In genomic region chr3:23969393-23969792, GRCh38 we compare ENCODE assay signal across 29 cellular contexts.
"Had no signal": no experiment of that assay in that cellular context is flagged by ENCODE, and none has a peak within 500 bp of the region (broad histone marks: within the 10 kb centered on the region; RNA-seq: fewer than 3 reads in every experiment).

No MANE protein-coding gene starts in this region.

- H3K9me3 Mint-ChIP-seq: activated B cell treated with CpG ODN at 0.5 μM for 24 hours; activated CD4-positive, alpha-beta memory T cell treated with anti-CD3 and anti-CD28 coated beads for 36 hours; activated CD4-positive, alpha-beta T cell treated with anti-CD3 and anti-CD28 coated beads, Interleukin-2, amount 10 ng/mL, durations not matched to agents 24 days and 14 days; activated naive CD4-positive, alpha-beta T cell treated with anti-CD3 and anti-CD28 coated beads, Interleukin-2, amount 50 U/mL, for 24 hours; activated naive CD8-positive, alpha-beta T cell treated with anti-CD3 and anti-CD28 coated beads for 36 hours; activated naive CD8-positive, alpha-beta T cell treated with anti-CD3 and anti-CD28 coated beads, Interleukin-2, amount 50 U/mL, for 24 hours; activated T-helper 1 cell treated with anti-CD3 and anti-CD28 coated beads, Interleukin-12 subunit alpha, Interleukin-12 subunit beta, Interleukin-2, Interleukin-4 antibody, amounts not matched to agents 30 ng/mL and 10 ng/mL and 1 ng/mL, durations not matched to agents 14 hours and 24 hours and 36 hours; T-cell; T-helper 1 cell treated with Interleukin-12 subunit alpha and Interleukin-12 subunit beta and Interleukin-4 antibody, amounts not matched to agents 30 μg/mL and 1 μg/mL, for 36 hours; T-helper 2 cell treated with Interferon-gamma antibody and Interleukin-4, amounts not matched to agents 5 μg/mL and 100 μg/mL, for 36 hours had no signal

- H3K4me3 Mint-ChIP-seq: activated B cell treated with CpG ODN at 0.5 μM for 24 hours; activated CD4-positive, alpha-beta memory T cell treated with anti-CD3 and anti-CD28 coated beads for 36 hours; activated CD4-positive, alpha-beta T cell treated with anti-CD3 and anti-CD28 coated beads, Interleukin-2, amount 10 ng/mL, durations not matched to agents 24 days and 14 days; activated CD8-positive, alpha-beta memory T cell treated with anti-CD3 and anti-CD28 coated beads, Interleukin-2, amount 10 ng/mL, durations not matched to agents 7 days and 5 days; activated CD8-positive, alpha-beta T cell treated with anti-CD3 and anti-CD28 coated beads, Interleukin-2, amount 10 ng/mL, durations not matched to agents 7 days and 5 days; activated naive CD4-positive, alpha-beta T cell treated with anti-CD3 and anti-CD28 coated beads, Interleukin-2, amount 50 U/mL, for 24 hours; activated naive CD8-positive, alpha-beta T cell treated with anti-CD3 and anti-CD28 coated beads for 36 hours; activated naive CD8-positive, alpha-beta T cell treated with anti-CD3 and anti-CD28 coated beads, Interleukin-2, amount 50 U/mL, for 24 hours; activated T-helper 1 cell treated with anti-CD3 and anti-CD28 coated beads, Interleukin-12 subunit alpha, Interleukin-12 subunit beta, Interleukin-2, Interleukin-4 antibody, amounts not matched to agents 30 ng/mL and 10 ng/mL and 1 ng/mL, durations not matched to agents 14 hours and 24 hours and 36 hours; T-cell; T-helper 1 cell treated with Interleukin-12 subunit alpha and Interleukin-12 subunit beta and Interleukin-4 antibody, amounts not matched to agents 30 μg/mL and 1 μg/mL, for 36 hours; T-helper 2 cell treated with Interferon-gamma antibody and Interleukin-4, amounts not matched to agents 5 μg/mL and 100 μg/mL, for 36 hours had no signal

- DNase-seq: activated B cell treated with CpG ODN at 0.5 μM for 24 hours; activated CD4-positive, alpha-beta memory T cell treated with anti-CD3 and anti-CD28 coated beads for 36 hours; activated CD4-positive, alpha-beta T cell treated with anti-CD3 and anti-CD28 coated beads, Interleukin-2, amount 10 ng/mL, durations not matched to agents 24 days and 14 days; activated CD8-positive, alpha-beta memory T cell treated with anti-CD3 and anti-CD28 coated beads, Interleukin-2, amount 10 ng/mL, durations not matched to agents 7 days and 5 days; activated CD8-positive, alpha-beta memory T cell treated with anti-CD3 and anti-CD28 coated beads, Interleukin-2, amount 50 U/mL, for 4 hours; activated CD8-positive, alpha-beta T cell treated with anti-CD3 and anti-CD28 coated beads, Interleukin-2, amount 10 ng/mL, durations not matched to agents 7 days and 5 days; activated gamma-delta T cell; activated naive CD4-positive, alpha-beta T cell; activated naive CD8-positive, alpha-beta T cell treated with anti-CD3 and anti-CD28 coated beads for 36 hours; activated naive CD8-positive, alpha-beta T cell treated with anti-CD3 and anti-CD28 coated beads, Interleukin-2, amount 50 U/mL, for 24 hours; activated T-cell treated with anti-CD3 and anti-CD28 coated beads, Interleukin-2, amount 50 U/mL, for 1 hour; activated T-cell treated with anti-CD3 and anti-CD28 coated beads, Interleukin-2, amount 50 U/mL, for 48 hours; adrenal gland; brain microvascular endothelial cell; caudate nucleus; colonic mucosa; effector CD8-positive, alpha-beta T cell; esophagus squamous epithelium; foreskin melanocyte; head of caudate nucleus; SW 1271; T-cell; T1000; WERI-Rb-1 had no signal

- H3K27ac Mint-ChIP-seq: activated B cell treated with CpG ODN at 0.5 μM for 24 hours; activated CD4-positive, alpha-beta memory T cell treated with anti-CD3 and anti-CD28 coated beads for 36 hours; activated CD4-positive, alpha-beta T cell treated with anti-CD3 and anti-CD28 coated beads, Interleukin-2, amount 10 ng/mL, durations not matched to agents 24 days and 14 days; activated CD8-positive, alpha-beta memory T cell treated with anti-CD3 and anti-CD28 coated beads, Interleukin-2, amount 10 ng/mL, durations not matched to agents 7 days and 5 days; activated CD8-positive, alpha-beta T cell treated with anti-CD3 and anti-CD28 coated beads, Interleukin-2, amount 10 ng/mL, durations not matched to agents 7 days and 5 days; activated naive CD4-positive, alpha-beta T cell treated with anti-CD3 and anti-CD28 coated beads, Interleukin-2, amount 50 U/mL, for 24 hours; activated naive CD8-positive, alpha-beta T cell treated with anti-CD3 and anti-CD28 coated beads for 36 hours; activated naive CD8-positive, alpha-beta T cell treated with anti-CD3 and anti-CD28 coated beads, Interleukin-2, amount 50 U/mL, for 24 hours; activated T-helper 1 cell treated with anti-CD3 and anti-CD28 coated beads, Interleukin-12 subunit alpha, Interleukin-12 subunit beta, Interleukin-2, Interleukin-4 antibody, amounts not matched to agents 30 ng/mL and 10 ng/mL and 1 ng/mL, durations not matched to agents 14 hours and 24 hours and 36 hours; T-cell; T-helper 1 cell treated with Interleukin-12 subunit alpha and Interleukin-12 subunit beta and Interleukin-4 antibody, amounts not matched to agents 30 μg/mL and 1 μg/mL, for 36 hours; T-helper 2 cell treated with Interferon-gamma antibody and Interleukin-4, amounts not matched to agents 5 μg/mL and 100 μg/mL, for 36 hours had no signal

- ATAC-seq: activated CD4-positive, CD25-positive, alpha-beta regulatory T cell treated with anti-CD3 and anti-CD28 coated beads, Interleukin-2, amount 50 U/mL, for 24 hours; activated CD8-positive, alpha-beta memory T cell treated with anti-CD3 and anti-CD28 coated beads, Interleukin-2, amount 10 ng/mL, durations not matched to agents 7 days and 5 days; activated CD8-positive, alpha-beta T cell treated with anti-CD3 and anti-CD28 coated beads, Interleukin-2, amount 10 ng/mL, durations not matched to agents 7 days and 5 days; activated naive CD8-positive, alpha-beta T cell treated with anti-CD3 and anti-CD28 coated beads, Interleukin-2, amount 50 U/mL, for 24 hours; T-cell had no signal

- H3K4me1 Mint-ChIP-seq: activated B cell treated with CpG ODN at 0.5 μM for 24 hours; activated CD4-positive, alpha-beta T cell treated with anti-CD3 and anti-CD28 coated beads, Interleukin-2, amount 10 ng/mL, durations not matched to agents 24 days and 14 days; activated CD8-positive, alpha-beta memory T cell treated with anti-CD3 and anti-CD28 coated beads, Interleukin-2, amount 10 ng/mL, durations not matched to agents 7 days and 5 days; activated naive CD8-positive, alpha-beta T cell treated with anti-CD3 and anti-CD28 coated beads for 36 hours; activated naive CD8-positive, alpha-beta T cell treated with anti-CD3 and anti-CD28 coated beads, Interleukin-2, amount 50 U/mL, for 24 hours had no signal

- H3K27me3 Mint-ChIP-seq: activated B cell treated with CpG ODN at 0.5 μM for 24 hours; activated CD4-positive, alpha-beta memory T cell treated with anti-CD3 and anti-CD28 coated beads for 36 hours; activated CD4-positive, alpha-beta T cell treated with anti-CD3 and anti-CD28 coated beads, Interleukin-2, amount 10 ng/mL, durations not matched to agents 24 days and 14 days; activated CD8-positive, alpha-beta memory T cell treated with anti-CD3 and anti-CD28 coated beads, Interleukin-2, amount 10 ng/mL, durations not matched to agents 7 days and 5 days; activated naive CD4-positive, alpha-beta T cell treated with anti-CD3 and anti-CD28 coated beads, Interleukin-2, amount 50 U/mL, for 24 hours; activated naive CD8-positive, alpha-beta T cell treated with anti-CD3 and anti-CD28 coated beads for 36 hours; activated naive CD8-positive, alpha-beta T cell treated with anti-CD3 and anti-CD28 coated beads, Interleukin-2, amount 50 U/mL, for 24 hours; T-cell had no signal
